In the genomic region with DNA sequence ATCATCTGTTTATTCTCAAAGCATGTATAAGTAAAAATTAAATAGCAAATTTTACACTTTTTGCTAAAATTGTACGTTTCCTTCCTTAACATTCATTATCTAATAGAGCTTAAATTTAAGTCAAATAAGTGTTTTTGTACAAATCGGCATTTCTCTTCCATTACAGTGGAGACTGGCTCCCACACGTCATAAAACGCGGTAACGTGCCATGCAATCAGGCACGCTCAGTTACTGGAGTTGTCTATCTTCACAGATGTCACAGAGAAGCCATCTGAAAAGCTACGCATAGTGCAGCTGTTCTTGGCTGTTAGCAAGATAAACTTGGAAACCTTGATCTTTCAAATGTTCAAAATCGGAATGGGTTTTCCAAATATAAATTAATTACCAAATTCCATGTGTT, we compare ENCODE assay signal across 17 cellular contexts.
DNase-seq lines count a peak whose midpoint lies in the region; ATAC-seq, FAIRE-seq and TF ChIP-seq lines count a peak whose summit lies in the region.
"Had no signal": no experiment of that assay in that cellular context is flagged by ENCODE, and none has a peak within 500 bp of the region (broad histone marks: within the 10 kb centered on the region; RNA-seq: fewer than 3 reads in every experiment).

No MANE protein-coding gene starts in this region.

- BruUV-seq in Caco-2 (replicated peaks; lab: Mats Ljungman, UMichigan): no TSS peak

- no peaks in the 10 kb centered on the region for H3K27me3 ChIP-seq in fibroblast of lung (ENCODE audit: control insufficient read depth, insufficient read depth, low read length)
- no peaks in the 10 kb centered on the region for H3K27me3 ChIP-seq in Caco-2 (replicated peaks; ENCODE audit: control insufficient read depth, insufficient read depth, low read length)
- H3K27me3 ChIP-seq: BLaER1 had no signal

- H3K27me3 Mint-ChIP-seq in nephron progenitor cell (ENCODE audit: low read depth, poor library complexity) (peaks cover 3% of the 10 kb centered on the region), Caco-2 (ENCODE audit: insufficient read depth, unreplicated experiment) (no peaks in the 10 kb centered on the region)
- H3K27me3 Mint-ChIP-seq in activated CD4-positive, alpha-beta T cell treated with anti-CD3 and anti-CD28 coated beads, Interleukin-2, amount 10 ng/mL, durations not matched to agents 24 days and 14 days: no peaks in the 10 kb centered on the region
- H3K27me3 Mint-ChIP-seq in naive thymus-derived CD8-positive, alpha-beta T cell: no peaks in the 10 kb centered on the region
- H3K27me3 Mint-ChIP-seq: CD4-positive, alpha-beta memory T cell had no signal

- H3K36me3 ChIP-seq in fibroblast of lung (ENCODE audit: control insufficient read depth, insufficient read depth, low read length) (no peaks in the 10 kb centered on the region), Caco-2 (ENCODE audit: control insufficient read depth, insufficient read depth, low read length) (no peaks in the 10 kb centered on the region)
- H3K36me3 ChIP-seq: BLaER1, HAP-1 had no signal

- ATAC-seq in A549 (no peak), SK-N-SH treated with all-trans-retinoic acid at 6 μM for 48 hours (no peak)
- no peak for ATAC-seq in naive thymus-derived CD8-positive, alpha-beta T cell

- no peaks in the 10 kb centered on the region for H3K79me2 ChIP-seq in fibroblast of lung (ENCODE audit: control insufficient read depth, insufficient read depth, low read length)

- no peak for TF ChIP-seq POLR2A in A549 (IDR thresholded peaks at IDR 0.05; ENCODE audit: low read length)

- intact Hi-C loops in Caco-2 (cut with micrococcal nuclease; ENCODE audit: unreplicated experiment): no loop called here
- intact Hi-C loops in activated CD4-positive, alpha-beta T cell treated with anti-CD3 and anti-CD28 coated beads, Interleukin-2, amount 10 ng/mL, durations not matched to agents 24 days and 14 days (cut with micrococcal nuclease): no loop called here

- H3K9me3 ChIP-seq in A549: no peaks in the 10 kb centered on the region
- H3K9me3 ChIP-seq in fibroblast of lung (ENCODE audit: control insufficient read depth, insufficient read depth, low read depth, low read length): no peaks in the 10 kb centered on the region
- H3K9me3 ChIP-seq in Caco-2: no peaks in the 10 kb centered on the region
- H3K9me3 ChIP-seq: BLaER1, HAP-1 had no signal

- H3K9me3 Mint-ChIP-seq in nephron progenitor cell (peaks cover 3% of the 10 kb centered on the region), Caco-2 (ENCODE audit: unreplicated experiment) (no peaks in the 10 kb centered on the region)
- H3K9me3 Mint-ChIP-seq in activated CD4-positive, alpha-beta T cell treated with anti-CD3 and anti-CD28 coated beads, Interleukin-2, amount 10 ng/mL, durations not matched to agents 24 days and 14 days: no peaks in the 10 kb centered on the region
- H3K9me3 Mint-ChIP-seq in naive thymus-derived CD8-positive, alpha-beta T cell: peaks cover 0 to 2% (median 0%) of the 10 kb centered on the region in 9 donors
- H3K9me3 Mint-ChIP-seq: CD4-positive, alpha-beta memory T cell had no signal

- 91% methylated on average over 9 of the region's 9 CpGs for WGBS in A549 (ENCODE audit: missing lambda C conversion rate)

- peaks cover 4% of the 10 kb centered on the region for H3K36me3 Mint-ChIP-seq in nephron progenitor cell (ENCODE audit: low read depth)
- no peaks in the 10 kb centered on the region for H3K36me3 Mint-ChIP-seq in Caco-2 (ENCODE audit: insufficient read depth, unreplicated experiment)
- no peaks in the 10 kb centered on the region for H3K36me3 Mint-ChIP-seq in activated CD4-positive, alpha-beta T cell treated with anti-CD3 and anti-CD28 coated beads, Interleukin-2, amount 10 ng/mL, durations not matched to agents 24 days and 14 days (ENCODE audit: low read depth)
- peaks cover 0 to 4% (median 0%) of the 10 kb centered on the region in 3 donors for H3K36me3 Mint-ChIP-seq in naive thymus-derived CD8-positive, alpha-beta T cell

- H2AFZ ChIP-seq in fibroblast of lung (ENCODE audit: low read length): no peak overlapping the region

- no peak for TF ChIP-seq EP300 in A549 (IDR thresholded peaks at IDR 0.05)

- H3K27ac Mint-ChIP-seq in nephron progenitor cell (peak overlapping the region; percentile 77), Caco-2 (ENCODE audit: unreplicated experiment) (no peak overlapping the region)
- H3K27ac Mint-ChIP-seq in activated CD4-positive, alpha-beta T cell treated with anti-CD3 and anti-CD28 coated beads, Interleukin-2, amount 10 ng/mL, durations not matched to agents 24 days and 14 days: no peak overlapping the region
- no peak overlapping the region for H3K27ac Mint-ChIP-seq in naive thymus-derived CD8-positive, alpha-beta T cell
- H3K27ac Mint-ChIP-seq: CD14-positive monocyte; CD4-positive, alpha-beta memory T cell had no signal

- DNase-seq in A549 (ENCODE audit: low read depth in 1 of 2, low spot score in 1 of 2) (no peak), fibroblast of lung (ENCODE audit: low read depth in 2 of 2) (no peak), nephron progenitor cell (no peak), NCI-H524 (lab: John Stamatoyannopoulos, UW) (no peak), Caco-2 (no peak)
- DNase-seq in activated CD4-positive, alpha-beta T cell treated with anti-CD3 and anti-CD28 coated beads, Interleukin-2, amount 10 ng/mL, durations not matched to agents 24 days and 14 days: no peak
- no peak for DNase-seq in naive thymus-derived CD8-positive, alpha-beta T cell
- DNase-seq: Calu3; CD4-positive, alpha-beta memory T cell; DMS79 treated with DMSO at 0.1 percent for 48 hours; GF-D8 had no signal

- no peak for FAIRE-seq in A549 (lab: Jason Lieb, UNC)
- FAIRE-seq: H1 had no signal

- peaks cover 41% of the 10 kb centered on the region for H3K4me1 Mint-ChIP-seq in nephron progenitor cell
- no peaks in the 10 kb centered on the region for H3K4me1 Mint-ChIP-seq in Caco-2 (ENCODE audit: low read depth, unreplicated experiment)
- no peaks in the 10 kb centered on the region for H3K4me1 Mint-ChIP-seq in activated CD4-positive, alpha-beta T cell treated with anti-CD3 and anti-CD28 coated beads, Interleukin-2, amount 10 ng/mL, durations not matched to agents 24 days and 14 days
- H3K4me1 Mint-ChIP-seq in naive thymus-derived CD8-positive, alpha-beta T cell: peaks cover 0 to 13% (median 4%) of the 10 kb centered on the region in 4 donors
- H3K4me1 Mint-ChIP-seq: CD14-positive monocyte had no signal

- no peak for TF ChIP-seq RAD21 in A549 (conservative IDR thresholded peaks at IDR 0.05 in 1 of 2, IDR thresholded peaks at IDR 0.05 in 1 of 2)

- CTCF ChIA-PET in A549 (lab: Yijun Ruan, JAX) (no interaction called here), Caco-2 (lab: Charles Lee) (no interaction called here)

- TF ChIP-seq CTCF in A549 (IDR thresholded peaks at IDR 0.05) (no peak), fibroblast of lung (conservative IDR thresholded peaks at IDR 0.05 in 1 of 2, IDR thresholded peaks at IDR 0.05 in 1 of 2; ENCODE audit: low read depth in 1 of 2, low read length in 2 of 2) (no peak), nephron progenitor cell (IDR thresholded peaks at IDR 0.05) (no peak), Caco-2 (IDR thresholded peaks at IDR 0.05; ENCODE audit: insufficient read depth in 1 of 2, low read depth in 1 of 2, low read length in 1 of 2, severe bottlenecking in 1 of 2, unreplicated experiment in 1 of 2) (no peak)

- POLR2A ChIA-PET in A549 (lab: Yijun Ruan, JAX) (no interaction called here), Caco-2 (lab: Charles Lee) (no interaction called here)
- POLR2A ChIA-PET in naive thymus-derived CD8-positive, alpha-beta T cell (lab: Charles Lee): no interaction called here

- H4K20me1 ChIP-seq in fibroblast of lung (ENCODE audit: control insufficient read depth, extremely low read depth, insufficient read depth, low read length): no peaks in the 10 kb centered on the region
- H4K20me1 ChIP-seq: BLaER1 had no signal

- no peak overlapping the region for H3K9ac ChIP-seq in fibroblast of lung (ENCODE audit: insufficient read depth, low read length)
- H3K9ac ChIP-seq: BLaER1 had no signal

- H3K4me3 Mint-ChIP-seq in nephron progenitor cell (no peak overlapping the region), Caco-2 (ENCODE audit: unreplicated experiment) (no peak overlapping the region)
- no peak overlapping the region for H3K4me3 Mint-ChIP-seq in activated CD4-positive, alpha-beta T cell treated with anti-CD3 and anti-CD28 coated beads, Interleukin-2, amount 10 ng/mL, durations not matched to agents 24 days and 14 days
- no peak overlapping the region for H3K4me3 Mint-ChIP-seq in naive thymus-derived CD8-positive, alpha-beta T cell
- H3K4me3 Mint-ChIP-seq: CD14-positive monocyte; CD4-positive, alpha-beta memory T cell had no signal

- no peak overlapping the region for H3K27ac ChIP-seq in A549
- no peak overlapping the region for H3K27ac ChIP-seq in fibroblast of lung (ENCODE audit: insufficient read depth, low read length)
- H3K27ac ChIP-seq: 22Rv1, BLaER1 had no signal

- H3K4me1 ChIP-seq in A549 (no peaks in the 10 kb centered on the region), fibroblast of lung (ENCODE audit: control insufficient read depth, extremely low read depth, insufficient read depth, low read length) (peaks cover 9% of the 10 kb centered on the region), Caco-2 (no peaks in the 10 kb centered on the region)
- H3K4me1 ChIP-seq: BLaER1 had no signal

- H3K4me3 ChIP-seq in A549: no peak overlapping the region
- no peak overlapping the region for H3K4me3 ChIP-seq in fibroblast of lung (replicated peaks in 1 of 4; ENCODE audit: control extremely low read depth in 1 of 4, insufficient read depth in 1 of 4, low read depth in 3 of 4, low read length in 4 of 4)
- no peak overlapping the region for H3K4me3 ChIP-seq in Caco-2 (ENCODE audit: low read depth, low read length)
- H3K4me3 ChIP-seq: BLaER1, HAP-1 had no signal

- H3K4me2 ChIP-seq in A549 (no peak overlapping the region), fibroblast of lung (ENCODE audit: extremely low read depth, insufficient read depth, low read length) (peak overlapping the region; percentile 37)
- H3K4me2 ChIP-seq: BLaER1 had no signal

TF ChIP-seq in A549, 52 proteins besides CTCF, POLR2A, EP300 and RAD21:
- TF ChIP-seq KDM1A (IDR thresholded peaks at IDR 0.05; ENCODE audit: low read depth) (no peak), MAFK (IDR thresholded peaks at IDR 0.05; ENCODE audit: partially characterized antibody) (peak; percentile 3)
TF ChIP-seq in A549: peak in this region for 1.

TF ChIP-seq in SK-N-SH treated with all-trans-retinoic acid at 6 μM for 48 hours, 23 proteins besides CTCF, POLR2A, EP300 and RAD21 (continues in another document):
- TF ChIP-seq TCF4 (CRISPR knock-in tag; IDR thresholded peaks at IDR 0.05; ENCODE audit: borderline replicate concordance): peak; percentile 56
